In genomic region chr4:26176621-26177121, GRCh38 we compare ENCODE assay signal across 1 cellular context.
TF ChIP-seq lines count a peak whose summit lies in the region.

No MANE protein-coding gene starts in this region.

TF ChIP-seq in GM23338, 12 proteins besides CTCF, POLR2A, EP300 and RAD21 (continued from another document):
- TF ChIP-seq ZNF462 (CRISPR knock-in tag; IDR thresholded peaks at IDR 0.05), result no peak
- TF ChIP-seq EZH2phosphoT487 (IDR thresholded peaks at IDR 0.05; ENCODE audit: unreplicated experiment), result no peak
- TF ChIP-seq STAT1 (IDR thresholded peaks at IDR 0.05; ENCODE audit: unreplicated experiment), result no peak
TF ChIP-seq in GM23338: peak in this region for 0.
